ENCODE assay signal across 8 cellular contexts in the genomic region with DNA sequence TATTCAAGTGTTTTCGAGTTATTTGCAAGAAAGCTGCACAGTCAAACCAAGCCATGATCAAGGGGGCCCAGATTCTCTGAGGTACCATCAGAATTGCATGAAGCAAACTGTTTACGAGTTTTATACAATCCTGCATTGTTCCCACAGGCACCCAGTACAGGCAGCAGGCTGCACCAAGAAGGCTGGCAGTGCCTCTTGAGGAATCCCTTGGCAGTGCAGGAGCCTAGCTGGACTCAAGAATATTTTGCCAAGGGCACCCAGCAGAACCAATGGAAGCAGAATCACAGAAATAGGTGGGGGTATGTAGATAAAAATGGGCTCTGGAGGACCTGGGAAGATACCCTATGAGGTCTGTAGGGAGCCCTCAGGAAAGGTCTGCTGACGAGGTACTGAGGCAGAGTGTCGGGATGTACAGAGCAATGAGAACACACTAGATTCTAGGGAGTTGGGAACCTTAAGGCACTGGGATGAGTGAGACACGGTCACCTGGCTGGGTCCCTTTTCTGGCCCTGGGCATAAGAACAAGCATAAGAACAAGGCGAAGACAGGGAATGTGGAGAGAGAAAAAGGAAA. TPM values are rescaled to one million over a fixed set of nuclear protein-coding genes. Genes with fewer than 3 reads are reported as not detected.
DNase-seq lines count a peak whose midpoint lies in the region; ATAC-seq and TF ChIP-seq lines count a peak whose summit lies in the region.

No MANE protein-coding gene starts in this region.

- H3K27ac ChIP-seq in C4-2B (no peak overlapping the region), layer of hippocampus (ENCODE audit: low read depth, low read length) (peak overlapping the region; percentile 89), aorta (ENCODE audit: low read depth in 1 of 2, low read length in 2 of 2) (no peak overlapping the region)

- ATAC-seq in GM21381 (IDR thresholded peaks at IDR 0.05; ENCODE audit: unreplicated experiment) (no peak), aorta (ENCODE audit: low FRiP score) (no peak), HG03457 (IDR thresholded peaks at IDR 0.05; ENCODE audit: unreplicated experiment) (no peak)

- 67 to 69% methylated on average over 6 of the region's 6 CpGs for WGBS in aorta, 2 donors

- H3K4me3 ChIP-seq in aorta (ENCODE audit: low read length in 2 of 2) = no peak overlapping the region

- TF ChIP-seq CTCF in C4-2B (conservative IDR thresholded peaks at IDR 0.05) (peak; percentile 80), GM10266 (IDR thresholded peaks at IDR 0.05; ENCODE audit: control insufficient read depth, insufficient read depth, low read depth, missing control alignments) (no peak)

- no peaks in the 10 kb centered on the region for H3K4me1 ChIP-seq in aorta (ENCODE audit: control insufficient read depth in 1 of 2, insufficient read depth in 2 of 2, low read length in 2 of 2)

- H3K9me3 ChIP-seq in aorta (ENCODE audit: control insufficient read depth, low read length) = no peaks in the 10 kb centered on the region

- H3K36me3 ChIP-seq in aorta (ENCODE audit: control insufficient read depth in 1 of 2, insufficient read depth in 2 of 2, low read length in 1 of 2) = no peaks in the 10 kb centered on the region

- intact Hi-C loops in aorta (cut with DNase I) = loop anchor here in 1 of 2 donors (2.0 to 5.0 kb wide), 3 partner anchors 62 to 242 kb away; partner anchors contain the start of gene TMEM31

- H3K27me3 ChIP-seq in layer of hippocampus (ENCODE audit: control insufficient read depth, insufficient read depth, low read length) (no peaks in the 10 kb centered on the region), aorta (ENCODE audit: control insufficient read depth in 1 of 2, insufficient read depth in 2 of 2, low read length in 1 of 2) (no peaks in the 10 kb centered on the region)

- DNase-seq in LHCN-M2 (ENCODE audit: low read depth) (peak; percentile 12), anterior cingulate cortex (lab: John Stamatoyannopoulos, UW) (peak in 50 of 58 donors; percentile 1 to 78 (median 39)), aorta (no peak), GM10266 (ENCODE audit: extremely low spot score) (no peak)

RNA-seq across cellular contexts. Expression of gene PLP1, which starts 2.5 kb away (rescaled TPM):
- total RNA-seq in LHCN-M2 (2014; rRNA removed) (0.17 TPM in 1 of 2 replicates, not detected in the other), aorta (10 to 100 TPM in 1 of 2 donors, 1 to 10 TPM in 1; 7.7 to 21.3 TPM)
- 0.10 TPM for polyA plus RNA-seq in LHCN-M2 (2012)
- under 1 TPM; 0.50 to 0.95 TPM for polyA plus RNA-seq in aorta

RNA-seq across cellular contexts. Expression of gene RAB9B, which starts 57.9 kb away (rescaled TPM):
- total RNA-seq in LHCN-M2 (2014; rRNA removed) (under 0.01 and 0.13 TPM in 2 replicates), aorta (1 to 10 TPM; 6.5 to 7.9 TPM)
- polyA plus RNA-seq in LHCN-M2 (2012) = 0.11 TPM
- 1 to 10 TPM; 1.6 to 5.0 TPM for polyA plus RNA-seq in aorta

Comparison
In these comparisons a context has a peak if more than half of its experiments do, and no peak if none do; other contexts are left out.
1. DNase-seq: peak in LHCN-M2 (single experiment) and anterior cingulate cortex (50 of 58); none in aorta (0 of 2) and GM10266 (single experiment).